8 cellular contexts compared by ENCODE assay signal in the genomic region with DNA sequence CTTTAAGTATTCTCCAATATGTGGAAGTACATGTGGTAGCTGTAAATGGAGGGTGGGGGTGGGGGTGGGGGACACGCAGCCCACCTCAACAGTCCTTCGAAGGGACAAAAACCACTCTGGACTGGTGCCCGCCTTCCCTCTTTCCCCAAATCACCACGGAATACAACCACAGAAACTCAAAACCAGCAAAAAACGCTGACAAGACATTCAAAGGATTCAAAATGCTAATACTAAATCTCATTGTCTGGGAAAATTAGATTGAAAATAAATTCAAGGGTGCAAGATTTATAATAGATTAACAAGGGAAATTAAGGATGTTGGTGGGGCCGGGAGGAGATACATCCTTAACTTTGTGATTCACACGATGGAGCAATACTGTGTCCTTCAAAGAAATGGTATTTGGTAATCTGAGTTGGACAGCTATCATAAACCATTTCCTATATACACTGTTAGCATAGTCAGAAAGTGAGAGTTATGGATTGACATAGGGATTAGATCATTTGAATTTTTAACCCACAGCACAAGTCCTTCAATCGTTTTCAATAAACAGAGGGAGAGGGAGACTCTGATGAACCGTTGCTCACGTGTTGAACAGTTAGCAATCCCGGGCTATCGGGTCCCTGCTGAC. TPM values are rescaled to one million over a fixed set of nuclear protein-coding genes. Genes with fewer than 3 reads are reported as not detected.
DNase-seq lines count a peak whose midpoint lies in the region; ATAC-seq and TF ChIP-seq lines count a peak whose summit lies in the region.

No MANE protein-coding gene starts in this region.

- intact Hi-C loops in ascending aorta (cut with DNase I): loop anchor here (1.0 kb wide), 2 partner anchors 12 to 27 kb away; no protein-coding TSS in a partner anchor
- intact Hi-C loops in lower lobe of right lung (cut with DNase I): no loop called here
- intact Hi-C loops in vagina (cut with DNase I): no loop called here

- H3K9me3 ChIP-seq in ascending aorta (no peaks in the 10 kb centered on the region), lower lobe of right lung (no peaks in the 10 kb centered on the region), vagina (no peaks in the 10 kb centered on the region)

- H3K36me3 Mint-ChIP-seq in stimulated activated naive CD8-positive, alpha-beta T cell treated with anti-CD3 and anti-CD28 coated beads, Interleukin-15, Interleukin-2, amounts not matched to agents 100 ng/mL and 50 ng/mL, for 24 hours (ENCODE audit: low read depth): no peaks in the 10 kb centered on the region

- peak overlapping the region; percentile 94 for H3K4me3 Mint-ChIP-seq in stimulated activated naive CD8-positive, alpha-beta T cell treated with anti-CD3 and anti-CD28 coated beads, Interleukin-15, Interleukin-2, amounts not matched to agents 100 ng/mL and 50 ng/mL, for 24 hours

- no peaks in the 10 kb centered on the region for H3K9me3 Mint-ChIP-seq in stimulated activated naive CD8-positive, alpha-beta T cell treated with anti-CD3 and anti-CD28 coated beads, Interleukin-15, Interleukin-2, amounts not matched to agents 100 ng/mL and 50 ng/mL, for 24 hours

- H3K4me1 ChIP-seq in ascending aorta (peaks cover 7 to 8% of the 10 kb centered on the region in 2 donors), lower lobe of right lung (peaks cover 25% of the 10 kb centered on the region), vagina (peaks cover 36% of the 10 kb centered on the region)

- DNase-seq in stimulated activated naive CD8-positive, alpha-beta T cell treated with anti-CD3 and anti-CD28 coated beads, Interleukin-15, Interleukin-2, amounts not matched to agents 100 U/mL and 50 U/mL, for 24 hours: no peak
- DNase-seq in ascending aorta (ENCODE audit: low spot score in 2 of 2) (no peak), lower lobe of right lung (no peak), vagina (ENCODE audit: extremely low spot score in 2 of 2) (no peak), medulla oblongata (ENCODE audit: extremely low spot score) (no peak), GDM1 (lab: John Stamatoyannopoulos, UW) (no peak)
- no peak for DNase-seq in activated CD4-positive, alpha-beta T cell treated with anti-CD3 and anti-CD28 coated beads, Interleukin-2, amount 50 U/mL, for 4 hours

- no peak for TF ChIP-seq POLR2A in vagina (IDR thresholded peaks at IDR 0.05)

- peak overlapping the region; percentile 91 for H3K27ac Mint-ChIP-seq in stimulated activated naive CD8-positive, alpha-beta T cell treated with anti-CD3 and anti-CD28 coated beads, Interleukin-15, Interleukin-2, amounts not matched to agents 100 ng/mL and 50 ng/mL, for 24 hours

- H3K4me3 ChIP-seq in ascending aorta (peak overlapping the region; percentile 89 to 90), lower lobe of right lung (peak overlapping the region; percentile 84), vagina (peak overlapping the region; percentile 64 to 80)

- H3K27me3 Mint-ChIP-seq in stimulated activated naive CD8-positive, alpha-beta T cell treated with anti-CD3 and anti-CD28 coated beads, Interleukin-15, Interleukin-2, amounts not matched to agents 100 ng/mL and 50 ng/mL, for 24 hours: no peaks in the 10 kb centered on the region

- peaks cover 41% of the 10 kb centered on the region for H3K4me1 Mint-ChIP-seq in stimulated activated naive CD8-positive, alpha-beta T cell treated with anti-CD3 and anti-CD28 coated beads, Interleukin-15, Interleukin-2, amounts not matched to agents 100 ng/mL and 50 ng/mL, for 24 hours (ENCODE audit: low read depth)

- H3K27me3 ChIP-seq in ascending aorta (no peaks in the 10 kb centered on the region), lower lobe of right lung (ENCODE audit: low read depth) (no peaks in the 10 kb centered on the region), vagina (no peaks in the 10 kb centered on the region)

- H3K36me3 ChIP-seq in ascending aorta: no peaks in the 10 kb centered on the region
- H3K36me3 ChIP-seq in lower lobe of right lung: no peaks in the 10 kb centered on the region
- H3K36me3 ChIP-seq in vagina: no peaks in the 10 kb centered on the region

- H3K27ac ChIP-seq in ascending aorta (peak overlapping the region in 1 of 2 donors; percentile 84), lower lobe of right lung (no peak overlapping the region), vagina (peak overlapping the region; percentile 16)

- TF ChIP-seq CTCF in ascending aorta (IDR thresholded peaks at IDR 0.05) (no peak), lower lobe of right lung (IDR thresholded peaks at IDR 0.05) (no peak), vagina (IDR thresholded peaks at IDR 0.05) (no peak)

- no peak for ATAC-seq in stimulated activated naive CD8-positive, alpha-beta T cell treated with anti-CD3 and anti-CD28 coated beads, Interleukin-15, Interleukin-2, amounts not matched to agents 100 U/mL and 50 U/mL, for 24 hours
- peak in 1 of 2 donors; percentile 5 for ATAC-seq in lower lobe of right lung

RNA-seq across cellular contexts. Expression of gene TBC1D22B, which starts 0.8 kb away (rescaled TPM):
- total RNA-seq in ascending aorta (11.1 TPM), lower lobe of right lung (11.5 TPM), vagina (12.5 TPM)

RNA-seq across cellular contexts. Expression of gene TMEM217, which starts 1.1 kb away (rescaled TPM):
- not detected for total RNA-seq in ascending aorta
- 1.1 TPM for total RNA-seq in lower lobe of right lung
- not detected for total RNA-seq in vagina
